1 cellular context compared by ENCODE assay signal in genomic region chr1:154627247-154628121, GRCh38.
TF ChIP-seq lines count a peak whose summit lies in the region.

No MANE protein-coding gene starts in this region.

TF ChIP-seq in K562, 482 proteins besides CTCF, POLR2A, EP300 and RAD21 (continued from another document):
- no peak for TF ChIP-seq THRAP3 (IDR thresholded peaks at IDR 0.05; ENCODE audit: borderline replicate concordance)
- TF ChIP-seq ATF2 (CRISPR knock-in tag; IDR thresholded peaks at IDR 0.05), result no peak
- TF ChIP-seq SMARCE1 (IDR thresholded peaks at IDR 0.05), result peak; percentile 48; the same call in 1 of the 2 replicates
- TF ChIP-seq ZHX1 (conservative IDR thresholded peaks at IDR 0.05; ENCODE audit: low read length), result peak; percentile 85; the same call in 1 of the 2 replicates
- no peak for TF ChIP-seq RBM22 (IDR thresholded peaks at IDR 0.05; ENCODE audit: low read depth, low read length, poor library complexity, severe bottlenecking)
- TF ChIP-seq VEZF1 (CRISPR knock-in tag; IDR thresholded peaks at IDR 0.05), result peak; percentile 36; the same call in 1 of the 2 replicates
- TF ChIP-seq GATAD2B (IDR thresholded peaks at IDR 0.05; ENCODE audit: borderline replicate concordance), result 0 out of 2 replicates have a peak, but pooled peaks have one; percentile 24
- no peak for TF ChIP-seq NR2C2 (CRISPR knock-in tag; IDR thresholded peaks at IDR 0.05)
- TF ChIP-seq NR2C2 (tag; IDR thresholded peaks at IDR 0.05), result peak; percentile 62; the same call in 1 of the 2 replicates
- TF ChIP-seq GATA2 (CRISPR knock-in tag; IDR thresholded peaks at IDR 0.05), result peak; percentile 84
- no peak for TF ChIP-seq FOXK1 (CRISPR knock-in tag; IDR thresholded peaks at IDR 0.05; ENCODE audit: borderline replicate concordance)
- no peak for TF ChIP-seq ZNF76 (CRISPR knock-in tag; IDR thresholded peaks at IDR 0.05; ENCODE audit: borderline replicate concordance)
- TF ChIP-seq ILK (tag; IDR thresholded peaks at IDR 0.05; ENCODE audit: borderline replicate concordance, low read depth), result no peak
- peak; percentile 53; the same call in 1 of the 2 replicates for TF ChIP-seq ARID1B (IDR thresholded peaks at IDR 0.05)
- no peak for TF ChIP-seq PTBP1 (IDR thresholded peaks at IDR 0.05; ENCODE audit: low read depth, low read length)
- TF ChIP-seq PCBP1 (IDR thresholded peaks at IDR 0.05; ENCODE audit: low read depth, low read length, poor library complexity, severe bottlenecking), result peak; percentile 47
- peak in 1 of 2 experiments; percentile 51; a peak in 1 of 4 replicates for TF ChIP-seq CSDE1 (IDR thresholded peaks at IDR 0.05)
- TF ChIP-seq RCOR1 (IDR thresholded peaks at IDR 0.05; ENCODE audit: borderline replicate concordance in 1 of 2, low read depth in 2 of 2, low read length in 2 of 2), result peak in 1 of 2 experiments; percentile 73; a peak in 2 of 4 replicates
- peak; percentile 23; the same call in 1 of the 2 replicates for TF ChIP-seq CREB3L1 (IDR thresholded peaks at IDR 0.05; ENCODE audit: borderline replicate concordance, low read depth)
- TF ChIP-seq ETV6 (IDR thresholded peaks at IDR 0.05; ENCODE audit: borderline replicate concordance in 1 of 2, low read depth in 2 of 2, low read length in 1 of 2), result 0 out of 4 replicates have a peak, but pooled peaks of 1 of the 2 experiments have one; percentile 12
- no peak for TF ChIP-seq ETV6 (CRISPR knock-in tag; IDR thresholded peaks at IDR 0.05; ENCODE audit: borderline replicate concordance)
- peak; percentile 8 to 77; a peak in 2 of 4 replicates for TF ChIP-seq SIN3A (IDR thresholded peaks at IDR 0.05; ENCODE audit: borderline replicate concordance in 2 of 2, control insufficient read depth in 1 of 2, low read depth in 2 of 2, low read length in 2 of 2)
- TF ChIP-seq CEBPB (tag; IDR thresholded peaks at IDR 0.05), result 0 out of 2 replicates have a peak, but pooled peaks have one; percentile 51
- peak; percentile 69 for TF ChIP-seq SUPT5H (IDR thresholded peaks at IDR 0.05)
- peak; percentile 93 for TF ChIP-seq MYC (IDR thresholded peaks at IDR 0.05; ENCODE audit: low read depth, low read length)
- TF ChIP-seq MYC (CRISPR knock-in tag; IDR thresholded peaks at IDR 0.05; ENCODE audit: borderline replicate concordance, low read depth), result peak; percentile 82; the same call in 1 of the 2 replicates
- peak; percentile 93; the same call in 1 of the 2 replicates for TF ChIP-seq CEBPG (CRISPR knock-in tag; IDR thresholded peaks at IDR 0.05)
- TF ChIP-seq CEBPG (tag; conservative IDR thresholded peaks at IDR 0.05 in 1 of 2, IDR thresholded peaks at IDR 0.05 in 1 of 2), result peak; percentile 88 to 94; a peak in 2 of 4 replicates
- peak; percentile 83 for TF ChIP-seq HNRNPL (IDR thresholded peaks at IDR 0.05; ENCODE audit: low read depth, low read length)
- TF ChIP-seq RBBP5 (IDR thresholded peaks at IDR 0.05; ENCODE audit: borderline replicate concordance, insufficient read depth, low read length, poor library complexity, severe bottlenecking), result peak; percentile 76
- peak; percentile 20; the same call in 1 of the 2 replicates for TF ChIP-seq ARID4B (CRISPR knock-in tag; IDR thresholded peaks at IDR 0.05)
- peak; percentile 91 for TF ChIP-seq CC2D1A (IDR thresholded peaks at IDR 0.05)
- peak; percentile 48 for TF ChIP-seq TAF9B (IDR thresholded peaks at IDR 0.05; ENCODE audit: partially characterized antibody)
- peak; percentile 75; the same call in 1 of the 2 replicates for TF ChIP-seq PHB (CRISPR knock-in tag; IDR thresholded peaks at IDR 0.05)
- TF ChIP-seq TCF7 (IDR thresholded peaks at IDR 0.05; ENCODE audit: borderline replicate concordance), result no peak
- TF ChIP-seq MAX (CRISPR knock-in tag; IDR thresholded peaks at IDR 0.05), result peak; percentile 83
- TF ChIP-seq FOS (IDR thresholded peaks at IDR 0.05; ENCODE audit: extremely low read depth, insufficient read length), result no peak
- peak; percentile 91 for TF ChIP-seq ZBTB12 (CRISPR knock-in tag; IDR thresholded peaks at IDR 0.05)
- peak; percentile 84 for TF ChIP-seq NBN (IDR thresholded peaks at IDR 0.05; ENCODE audit: low read depth)
- TF ChIP-seq PCBP2 (IDR thresholded peaks at IDR 0.05; ENCODE audit: low read depth, low read length, poor library complexity, severe bottlenecking), result no peak
- TF ChIP-seq FUS (optimal IDR thresholded peaks at IDR 0.05; ENCODE audit: low read depth, low read length), result no peak
TF ChIP-seq in K562: peak in this region for 146.
